In the genomic region with DNA sequence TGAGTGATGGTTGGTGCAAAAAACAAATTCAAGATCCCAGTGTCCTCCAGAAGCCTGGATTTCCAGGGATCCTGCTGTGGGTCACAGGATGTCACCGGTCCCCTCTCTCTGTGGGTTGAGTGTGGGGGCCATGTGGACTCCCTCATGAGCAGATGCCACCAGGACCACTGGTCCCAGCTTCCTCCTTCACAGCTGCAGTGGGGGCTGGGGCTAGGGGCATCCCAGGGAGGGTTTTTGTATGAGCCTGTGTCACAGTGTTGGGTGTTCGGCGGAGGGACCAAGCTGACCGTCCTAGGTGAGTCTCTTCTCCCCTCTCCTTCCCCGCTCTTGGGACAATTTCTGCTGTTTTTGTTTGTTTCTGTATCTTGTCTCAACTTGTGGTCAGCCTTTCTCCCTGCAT, we compare ENCODE assay signal across 7 cellular contexts. TPM values are rescaled to one million over a fixed set of nuclear protein-coding genes. Genes with fewer than 3 reads are reported as not detected.
"Had no signal": no experiment of that assay in that cellular context is flagged by ENCODE, and none has a peak within 500 bp of the region (broad histone marks: within the 10 kb centered on the region; RNA-seq: fewer than 3 reads in every experiment).

No MANE protein-coding gene starts in this region.

RNA-seq across cellular contexts. Expression of gene IGLL5, which starts 17.1 kb away (rescaled TPM):
- total RNA-seq: fibroblast of lung, frontal cortex, glomerular endothelial cell, mammary epithelial cell, progenitor cell of endocrine pancreas, temporal lobe had no signal
- polyA plus RNA-seq: fibroblast of lung, mammary epithelial cell, right cardiac atrium had no signal
